Comparison of ENCODE assay signal across 8 cellular contexts in the genomic region with DNA sequence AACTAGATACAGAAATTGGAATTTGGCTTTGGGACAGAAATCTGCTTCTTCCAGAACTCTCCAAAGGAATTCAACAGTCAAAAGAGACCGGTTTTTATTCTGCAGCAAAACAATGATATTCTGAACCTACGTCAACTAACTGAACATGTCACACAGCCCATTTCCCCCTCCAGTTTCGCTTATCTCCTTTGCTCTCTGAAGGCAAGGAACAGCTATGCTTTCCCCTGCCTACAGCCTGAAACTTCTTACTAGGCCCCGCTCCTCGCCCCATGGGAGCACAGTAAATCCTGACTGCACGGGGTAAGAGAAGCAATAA. TPM values are rescaled to one million over a fixed set of nuclear protein-coding genes. Genes with fewer than 3 reads are reported as not detected.
DNase-seq lines count a peak whose midpoint lies in the region; ATAC-seq and TF ChIP-seq lines count a peak whose summit lies in the region.

No MANE protein-coding gene starts in this region.

- DNase-seq in MM.1S (peak; percentile 65), chondrocyte (ENCODE audit: low spot score) (no peak), AG08395 (ENCODE audit: low spot score) (no peak), NCI-H524 (lab: John Stamatoyannopoulos, UW) (no peak), NCI-H2227 (lab: John Stamatoyannopoulos, UW; ENCODE audit: unreplicated experiment) (no peak)
- DNase-seq in natural killer cell treated with Interleukin-12 subunit alpha and Interleukin-12 subunit beta and Interleukin-15 and Interleukin-18, amount 100 ng/mL, for 72 hours (ENCODE audit: low spot score) = no peak

- H3K27me3 ChIP-seq in MM.1S (replicated peaks; ENCODE audit: insufficient read depth, low read length) = no peaks in the 10 kb centered on the region

- H3K9ac ChIP-seq in MM.1S (ENCODE audit: low read length) = peak overlapping the region; percentile 80

- H3F3A ChIP-seq in MM.1S (ENCODE audit: insufficient read depth, low read length) = peaks cover 14% of the 10 kb centered on the region

- H3K27ac Mint-ChIP-seq in chondrocyte (ENCODE audit: unreplicated experiment) = peak overlapping the region; percentile 95
- peak overlapping the region; percentile 92 to 94 for H3K27ac Mint-ChIP-seq in natural killer cell treated with Interleukin-12 subunit alpha and Interleukin-12 subunit beta and Interleukin-15 and Interleukin-18, amount 100 ng/mL, for 72 hours

- peak overlapping the region; percentile 79 for H3K4me2 ChIP-seq in MM.1S (ENCODE audit: low read depth, low read length)

- peaks cover 8% of the 10 kb centered on the region; the same call in 1 of the 2 replicates for H3K4me1 ChIP-seq in MM.1S (ENCODE audit: low read length)

- no peaks in the 10 kb centered on the region for H3K36me3 ChIP-seq in MM.1S (replicated peaks; ENCODE audit: insufficient read depth, low read length)

- no peaks in the 10 kb centered on the region for H3K9me3 ChIP-seq in MM.1S (replicated peaks; ENCODE audit: insufficient read depth, low read length)

- peak; percentile 24 for ATAC-seq in GM21786 (IDR thresholded peaks at IDR 0.05; ENCODE audit: unreplicated experiment)
- ATAC-seq in natural killer cell treated with Interleukin-12 subunit alpha and Interleukin-12 subunit beta and Interleukin-15 and Interleukin-18, amount 100 ng/mL, for 72 hours = peak in 1 of 2 donors; percentile 32

- H3K36me3 Mint-ChIP-seq in chondrocyte (ENCODE audit: low read depth) = peaks cover 11% of the 10 kb centered on the region
- peaks cover 6% of the 10 kb centered on the region for H3K36me3 Mint-ChIP-seq in natural killer cell treated with Interleukin-12 subunit alpha and Interleukin-12 subunit beta and Interleukin-15 and Interleukin-18, amount 100 ng/mL, for 72 hours

- peaks cover 48% of the 10 kb centered on the region for H3K4me1 Mint-ChIP-seq in chondrocyte (ENCODE audit: low read depth)
- H3K4me1 Mint-ChIP-seq in natural killer cell treated with Interleukin-12 subunit alpha and Interleukin-12 subunit beta and Interleukin-15 and Interleukin-18, amount 100 ng/mL, for 72 hours (ENCODE audit: low read depth in 2 of 2) = peaks cover 30 to 41% of the 10 kb centered on the region in 2 donors

- H3K9me3 Mint-ChIP-seq in chondrocyte (ENCODE audit: low read depth) = no peaks in the 10 kb centered on the region
- H3K9me3 Mint-ChIP-seq in natural killer cell treated with Interleukin-12 subunit alpha and Interleukin-12 subunit beta and Interleukin-15 and Interleukin-18, amount 100 ng/mL, for 72 hours = no peaks in the 10 kb centered on the region

- peak overlapping the region; percentile 78 for H3K27ac ChIP-seq in MM.1S (ENCODE audit: low read length)

- H3K4me3 ChIP-seq in GM12875 (ENCODE audit: low read depth, low read length) (peak overlapping the region; percentile 83), MM.1S (ENCODE audit: low read length) (peak overlapping the region; percentile 85)

- peak overlapping the region; percentile 86 for H3K4me3 Mint-ChIP-seq in chondrocyte (ENCODE audit: unreplicated experiment)
- H3K4me3 Mint-ChIP-seq in natural killer cell treated with Interleukin-12 subunit alpha and Interleukin-12 subunit beta and Interleukin-15 and Interleukin-18, amount 100 ng/mL, for 72 hours = peak overlapping the region; percentile 98

- H3K27me3 Mint-ChIP-seq in chondrocyte (ENCODE audit: low read depth) = no peaks in the 10 kb centered on the region
- no peaks in the 10 kb centered on the region for H3K27me3 Mint-ChIP-seq in natural killer cell treated with Interleukin-12 subunit alpha and Interleukin-12 subunit beta and Interleukin-15 and Interleukin-18, amount 100 ng/mL, for 72 hours

- TF ChIP-seq CTCF in GM12875 (IDR thresholded peaks at IDR 0.05; ENCODE audit: borderline replicate concordance, insufficient read depth, low read depth, low read length) (no peak), MM.1S (IDR thresholded peaks at IDR 0.05; ENCODE audit: low read length) (no peak), chondrocyte (IDR thresholded peaks at IDR 0.05) (no peak)

- no peaks in the 10 kb centered on the region for H4K20me1 ChIP-seq in MM.1S (ENCODE audit: insufficient read depth, low read length)

- H3K9me2 ChIP-seq in MM.1S (replicated peaks; ENCODE audit: insufficient read depth, low read length) = no peaks in the 10 kb centered on the region

- H3K79me2 ChIP-seq in MM.1S (ENCODE audit: low read length) = peaks cover 61% of the 10 kb centered on the region

- H2AFZ ChIP-seq in MM.1S (ENCODE audit: low read length) = peak overlapping the region; percentile 80

RNA-seq across cellular contexts. Expression of gene SKIC3, which starts 0.5 kb away (rescaled TPM):
- total RNA-seq in chondrocyte = 114 to 132 TPM (median 116 TPM) in 3 replicates
- 10 to 100 TPM; 59.3 to 64.3 TPM for total RNA-seq in natural killer cell treated with Interleukin-12 subunit alpha and Interleukin-12 subunit beta and Interleukin-15 and Interleukin-18, amount 100 ng/mL, for 72 hours

RNA-seq across cellular contexts. Expression of gene ARSK, which starts 0.6 kb away (rescaled TPM):
- total RNA-seq in chondrocyte = 10.0 to 10.7 TPM (median 10.4 TPM) in 3 replicates
- total RNA-seq in natural killer cell treated with Interleukin-12 subunit alpha and Interleukin-12 subunit beta and Interleukin-15 and Interleukin-18, amount 100 ng/mL, for 72 hours = 1 to 10 TPM; 2.9 to 3.4 TPM
